In genomic region chr7:87082675-87083074, GRCh38 we compare ENCODE assay signal across 3 cellular contexts.
A peak's percentile ranks its signal among the peaks of the same experiment; 100 is the strongest.
TF ChIP-seq lines count a peak whose summit lies in the region.

No MANE protein-coding gene starts in this region.

TF ChIP-seq in GM12891, 5 proteins besides CTCF, POLR2A, EP300 and RAD21:
- TF ChIP-seq SPI1 (IDR thresholded peaks at IDR 0.05; ENCODE audit: low read depth, low read length) (no peak), TAF1 (IDR thresholded peaks at IDR 0.05; ENCODE audit: low read depth, low read length) (no peak), POLR2AphosphoS5 (IDR thresholded peaks at IDR 0.05; ENCODE audit: low read depth, low read length) (no peak), PAX5 (IDR thresholded peaks at IDR 0.05; ENCODE audit: insufficient read depth, low read length, severe bottlenecking) (no peak), POU2F2 (IDR thresholded peaks at IDR 0.05; ENCODE audit: low read depth, low read length) (no peak)
TF ChIP-seq in GM12891: peak in this region for 0.

TF ChIP-seq in HEK293T, 16 proteins besides CTCF, POLR2A, EP300 and RAD21:
- no peak for TF ChIP-seq ELF4 (IDR thresholded peaks at IDR 0.05)
- TF ChIP-seq NFRKB (IDR thresholded peaks at IDR 0.05), result no peak
- TF ChIP-seq PKNOX1 (IDR thresholded peaks at IDR 0.05), result peak; percentile 29; the same call in 1 of the 2 replicates

TF ChIP-seq in K562, 482 proteins besides CTCF, POLR2A, EP300 and RAD21:
- no peak for TF ChIP-seq TARDBP (IDR thresholded peaks at IDR 0.05)
- TF ChIP-seq PBX2 (CRISPR knock-in tag; IDR thresholded peaks at IDR 0.05; ENCODE audit: low read depth), result no peak
- TF ChIP-seq PBX2 (tag; conservative IDR thresholded peaks at IDR 0.05; ENCODE audit: low read depth), result peak; percentile 60; the same call in 1 of the 2 replicates
- peak; percentile 59 for TF ChIP-seq MEIS2 (IDR thresholded peaks at IDR 0.05; ENCODE audit: partially characterized antibody)
- TF ChIP-seq PKNOX1 (IDR thresholded peaks at IDR 0.05), result peak; percentile 70
